Comparison of ENCODE assay signal across 1 cellular context in genomic region chr1:100868364-100868995, GRCh38.
TF ChIP-seq lines count a peak whose summit lies in the region.

No MANE protein-coding gene starts in this region.

TF ChIP-seq in H1, 55 proteins besides CTCF, POLR2A, EP300 and RAD21:
- 0 out of 2 replicates have a peak, but pooled peaks have one; percentile 18 for TF ChIP-seq JUND (IDR thresholded peaks at IDR 0.05; ENCODE audit: low read length)
- TF ChIP-seq MAX (IDR thresholded peaks at IDR 0.05): no peak
TF ChIP-seq in H1: peak in this region for 1.
